Comparison of ENCODE assay signal across 17 cellular contexts in the genomic region with DNA sequence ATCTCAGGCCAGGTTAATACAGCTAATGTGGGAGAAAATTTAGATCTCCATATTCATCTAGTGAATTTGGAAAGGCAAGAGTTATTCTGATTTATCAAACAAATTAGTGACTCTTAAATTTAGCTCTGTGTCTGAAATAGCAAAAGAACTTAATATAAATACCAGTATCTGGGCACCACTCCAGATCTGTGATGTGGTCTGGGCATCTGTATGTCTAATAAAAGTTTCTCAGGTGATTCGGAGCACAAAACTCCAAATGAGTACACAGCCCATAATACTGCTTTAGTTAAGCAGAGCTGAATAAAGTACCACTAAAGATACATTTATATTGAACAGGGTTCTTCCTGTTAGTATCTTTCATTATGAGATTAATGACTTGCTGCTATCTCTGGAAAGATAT.
DNase-seq lines count a peak whose midpoint lies in the region; ATAC-seq, FAIRE-seq and TF ChIP-seq lines count a peak whose summit lies in the region.
"Had no signal": no experiment of that assay in that cellular context is flagged by ENCODE, and none has a peak within 500 bp of the region (broad histone marks: within the 10 kb centered on the region; RNA-seq: fewer than 3 reads in every experiment).

No MANE protein-coding gene starts in this region.

- TF ChIP-seq RAD21 in A549 (conservative IDR thresholded peaks at IDR 0.05 in 1 of 2, IDR thresholded peaks at IDR 0.05 in 1 of 2): no peak

- ATAC-seq in A549: no peak
- ATAC-seq in activated T-helper 17 cell treated with anti-CD3 and anti-CD28 coated beads, Interleukin-2, amount 50 U/mL, for 72 hours (replicated peaks): no peak
- ATAC-seq: activated CD8-positive, alpha-beta T cell treated with anti-CD3 and anti-CD28 coated beads for 36 hours; T-cell had no signal

- H3K36me3 ChIP-seq in HUES6 (ENCODE audit: control insufficient read depth, insufficient read depth, low read length) (no peaks in the 10 kb centered on the region), SK-N-MC (ENCODE audit: insufficient read depth, low read length) (no peaks in the 10 kb centered on the region)
- H3K36me3 ChIP-seq: heart right ventricle, neutrophil, vagina had no signal

- no peak overlapping the region for H3K9ac ChIP-seq in HUES6 (ENCODE audit: low read length)
- H3K9ac ChIP-seq in SK-N-MC (ENCODE audit: insufficient read length): no peak overlapping the region

- peaks cover 1% of the 10 kb centered on the region; the same call in 1 of the 3 replicates for H3K9me3 ChIP-seq in A549
- peaks cover under 1% of the 10 kb centered on the region; the same call in 1 of the 2 replicates for H3K9me3 ChIP-seq in HUES6 (ENCODE audit: control insufficient read depth, insufficient read depth, low read depth, low read length)
- no peaks in the 10 kb centered on the region for H3K9me3 ChIP-seq in SK-N-MC (ENCODE audit: low read depth, low read length)
- H3K9me3 ChIP-seq: heart right ventricle, neutrophil, vagina had no signal

- H3K27me3 ChIP-seq in HUES6 (ENCODE audit: control insufficient read depth, insufficient read depth, low read length): no peaks in the 10 kb centered on the region
- H3K27me3 ChIP-seq: heart right ventricle, vagina had no signal

- POLR2A ChIA-PET in A549 (lab: Yijun Ruan, JAX): interaction anchor here (1.0 to 1.8 kb wide), 5 partner anchors 46 to 271 kb away, joined by 4 to 8 read pairs (median 6); a partner anchor contains a TSS

- no peak for TF ChIP-seq EP300 in A549 (IDR thresholded peaks at IDR 0.05)

- WGBS in A549 (ENCODE audit: missing lambda C conversion rate): 9% methylated on average over 1 of the region's 1 CpG

- peak overlapping the region; percentile 85 for H3K27ac ChIP-seq in A549
- no peak overlapping the region for H3K27ac ChIP-seq in HUES6 (ENCODE audit: low read depth, low read length)
- H3K27ac ChIP-seq in SK-N-MC: no peak overlapping the region
- H3K27ac ChIP-seq: heart right ventricle, neutrophil, vagina had no signal

- CTCF ChIA-PET in A549 (lab: Yijun Ruan, JAX): interaction anchor here (0.6 to 3.4 kb wide), 66 partner anchors 9 to 469 kb away, joined by 3 to 36 read pairs (median 4); a partner anchor contains a TSS

- H3K27ac Mint-ChIP-seq in activated T-helper 17 cell treated with anti-CD3 and anti-CD28 coated beads, Interleukin-2, amount 50 U/mL, for 72 hours: no peak overlapping the region
- H3K27ac Mint-ChIP-seq in chondrocyte (ENCODE audit: unreplicated experiment): no peak overlapping the region
- H3K27ac Mint-ChIP-seq: activated CD8-positive, alpha-beta T cell treated with anti-CD3 and anti-CD28 coated beads for 36 hours; activated naive CD8-positive, alpha-beta T cell; CD8-positive, alpha-beta memory T cell; T-cell had no signal

- no peak for TF ChIP-seq POLR2A in A549 (IDR thresholded peaks at IDR 0.05; ENCODE audit: low read length)

- no peaks in the 10 kb centered on the region for H3K4me1 Mint-ChIP-seq in activated T-helper 17 cell treated with anti-CD3 and anti-CD28 coated beads, Interleukin-2, amount 50 U/mL, for 72 hours
- H3K4me1 Mint-ChIP-seq in chondrocyte (ENCODE audit: low read depth): peaks cover 28% of the 10 kb centered on the region
- H3K4me1 Mint-ChIP-seq: CD8-positive, alpha-beta memory T cell; T-cell had no signal

- FAIRE-seq in A549 (lab: Jason Lieb, UNC): no peak

- no peaks in the 10 kb centered on the region for H3K27me3 Mint-ChIP-seq in activated T-helper 17 cell treated with anti-CD3 and anti-CD28 coated beads, Interleukin-2, amount 50 U/mL, for 72 hours
- peaks cover 6% of the 10 kb centered on the region for H3K27me3 Mint-ChIP-seq in chondrocyte (ENCODE audit: low read depth)
- H3K27me3 Mint-ChIP-seq: activated CD8-positive, alpha-beta T cell treated with anti-CD3 and anti-CD28 coated beads for 36 hours had no signal

- H3K4me3 Mint-ChIP-seq in activated T-helper 17 cell treated with anti-CD3 and anti-CD28 coated beads, Interleukin-2, amount 50 U/mL, for 72 hours: no peak overlapping the region
- H3K4me3 Mint-ChIP-seq in chondrocyte (ENCODE audit: unreplicated experiment): no peak overlapping the region
- H3K4me3 Mint-ChIP-seq: activated CD8-positive, alpha-beta T cell treated with anti-CD3 and anti-CD28 coated beads for 36 hours; activated naive CD8-positive, alpha-beta T cell; CD8-positive, alpha-beta memory T cell; T-cell had no signal

- H3K4me3 ChIP-seq in A549 (peak overlapping the region; percentile 35), HUES6 (ENCODE audit: low read depth, low read length) (peak overlapping the region; percentile 66; the same call in 1 of the 2 replicates), SK-N-MC (peak overlapping the region; percentile 80)
- H3K4me3 ChIP-seq: heart right ventricle, vagina had no signal

- no peak for DNase-seq in A549 (ENCODE audit: low read depth in 1 of 2, low spot score in 1 of 2)
- DNase-seq in SK-N-MC (ENCODE audit: low read depth, low spot score): no peak
- peak; percentile 51 for DNase-seq in iris pigment epithelial cell (ENCODE audit: low read depth)
- no peak for DNase-seq in activated CD4-positive, CD25-positive, alpha-beta regulatory T cell (lab: John Stamatoyannopoulos, UW)
- DNase-seq in stimulated activated CD4-positive, alpha-beta T cell treated with anti-CD3 and anti-CD28 coated beads, Interleukin-2, amount 100 ng/mL, for 48 hours: no peak
- DNase-seq in chondrocyte (ENCODE audit: low spot score): no peak
- DNase-seq: activated T-cell treated with anti-CD3 and anti-CD28 coated beads, Interleukin-2, amount 50 U/mL, for 48 hours; CD8-positive, alpha-beta memory T cell; heart right ventricle; midbrain; T-cell had no signal

- peak overlapping the region; percentile 79 for H3K4me2 ChIP-seq in A549

- peaks cover 35% of the 10 kb centered on the region for H3K4me1 ChIP-seq in A549
- peaks cover 12% of the 10 kb centered on the region for H3K4me1 ChIP-seq in HUES6 (ENCODE audit: control insufficient read depth, insufficient read depth, low read length)

- H3K36me3 Mint-ChIP-seq in activated T-helper 17 cell treated with anti-CD3 and anti-CD28 coated beads, Interleukin-2, amount 50 U/mL, for 72 hours (ENCODE audit: low read depth): no peaks in the 10 kb centered on the region
- no peaks in the 10 kb centered on the region for H3K36me3 Mint-ChIP-seq in chondrocyte (ENCODE audit: low read depth)
- H3K36me3 Mint-ChIP-seq: activated naive CD8-positive, alpha-beta T cell; CD8-positive, alpha-beta memory T cell; T-cell had no signal

- no peak for TF ChIP-seq CTCF in A549 (IDR thresholded peaks at IDR 0.05)
- no peak for TF ChIP-seq CTCF in chondrocyte (IDR thresholded peaks at IDR 0.05)

- no peaks in the 10 kb centered on the region for H3K9me3 Mint-ChIP-seq in activated T-helper 17 cell treated with anti-CD3 and anti-CD28 coated beads, Interleukin-2, amount 50 U/mL, for 72 hours
- no peaks in the 10 kb centered on the region for H3K9me3 Mint-ChIP-seq in chondrocyte (ENCODE audit: low read depth)
- H3K9me3 Mint-ChIP-seq: activated CD8-positive, alpha-beta T cell treated with anti-CD3 and anti-CD28 coated beads for 36 hours; T-cell had no signal

TF ChIP-seq in A549, 52 proteins besides CTCF, POLR2A, EP300 and RAD21:
- TF ChIP-seq, protein P1, sequence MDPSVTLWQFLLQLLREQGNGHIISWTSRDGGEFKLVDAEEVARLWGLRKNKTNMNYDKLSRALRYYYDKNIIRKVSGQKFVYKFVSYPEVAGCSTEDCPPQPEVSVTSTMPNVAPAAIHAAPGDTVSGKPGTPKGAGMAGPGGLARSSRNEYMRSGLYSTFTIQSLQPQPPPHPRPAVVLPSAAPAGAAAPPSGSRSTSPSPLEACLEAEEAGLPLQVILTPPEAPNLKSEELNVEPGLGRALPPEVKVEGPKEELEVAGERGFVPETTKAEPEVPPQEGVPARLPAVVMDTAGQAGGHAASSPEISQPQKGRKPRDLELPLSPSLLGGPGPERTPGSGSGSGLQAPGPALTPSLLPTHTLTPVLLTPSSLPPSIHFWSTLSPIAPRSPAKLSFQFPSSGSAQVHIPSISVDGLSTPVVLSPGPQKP (IDR thresholded peaks at IDR 0.05; ENCODE audit: low read depth, low read length): no peak
- TF ChIP-seq ESRRA (IDR thresholded peaks at IDR 0.05; ENCODE audit: borderline replicate concordance, low read length) (no peak), RFX5 (IDR thresholded peaks at IDR 0.05) (no peak), GATA3 (IDR thresholded peaks at IDR 0.05; ENCODE audit: borderline replicate concordance) (no peak), CHD2 (IDR thresholded peaks at IDR 0.05; ENCODE audit: low read length, partially characterized antibody) (no peak), EHF (CRISPR knock-in tag; IDR thresholded peaks at IDR 0.05) (no peak)
- TF ChIP-seq, protein P2, sequence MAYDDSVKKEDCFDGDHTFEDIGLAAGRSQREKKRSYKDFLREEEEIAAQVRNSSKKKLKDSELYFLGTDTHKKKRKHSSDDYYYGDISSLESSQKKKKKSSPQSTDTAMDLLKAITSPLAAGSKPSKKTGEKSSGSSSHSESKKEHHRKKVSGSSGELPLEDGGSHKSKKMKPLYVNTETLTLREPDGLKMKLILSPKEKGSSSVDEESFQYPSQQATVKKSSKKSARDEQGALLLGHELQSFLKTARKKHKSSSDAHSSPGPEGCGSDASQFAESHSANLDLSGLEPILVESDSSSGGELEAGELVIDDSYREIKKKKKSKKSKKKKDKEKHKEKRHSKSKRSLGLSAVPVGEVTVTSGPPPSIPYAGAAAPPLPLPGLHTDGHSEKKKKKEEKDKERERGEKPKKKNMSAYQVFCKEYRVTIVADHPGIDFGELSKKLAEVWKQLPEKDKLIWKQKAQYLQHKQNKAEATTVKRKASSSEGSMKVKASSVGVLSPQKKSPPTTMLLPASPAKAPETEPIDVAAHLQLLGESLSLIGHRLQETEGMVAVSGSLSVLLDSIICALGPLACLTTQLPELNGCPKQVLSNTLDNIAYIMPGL (CRISPR knock-in tag; IDR thresholded peaks at IDR 0.05; ENCODE audit: borderline replicate concordance): no peak

Comparison
In these comparisons a context has a peak if more than half of its experiments do, and no peak if none do; other contexts are left out.
1. H3K27ac ChIP-seq: peak in A549 (2 of 2); none in HUES6 (single experiment) and SK-N-MC (single experiment).
2. Peak in every context shown above with its lines, with median percentiles within 50 percentile points of each other: H3K4me3 ChIP-seq.